12 cellular contexts compared by ENCODE assay signal in genomic region chr2:164504253-164504652, GRCh38.
DNase-seq lines count a peak whose midpoint lies in the region; ATAC-seq and TF ChIP-seq lines count a peak whose summit lies in the region.
"Had no signal": no experiment of that assay in that cellular context is flagged by ENCODE, and none has a peak within 500 bp of the region (broad histone marks: within the 10 kb centered on the region; RNA-seq: fewer than 3 reads in every experiment).

No MANE protein-coding gene starts in this region.

- H3K9me2 ChIP-seq in Loucy (replicated peaks; ENCODE audit: low read depth, low read length) = no peaks in the 10 kb centered on the region

- DNase-seq in DMS53 (lab: John Stamatoyannopoulos, UW) (peak; percentile 52), DMS53 treated with DMSO at 0.1 percent for 48 hours (lab: John Stamatoyannopoulos, UW; ENCODE audit: unreplicated experiment) (no peak), epithelial cell of esophagus (ENCODE audit: low read depth) (peak; percentile 73), progenitor cell of endocrine pancreas (ENCODE audit: low spot score, unreplicated experiment) (no peak), T-cell (no peak), lower lobe of right lung (no peak), 8988T (no peak)
- DNase-seq: activated effector memory CD4-positive, alpha-beta T cell treated with anti-CD3 and anti-CD28 coated beads, Interleukin-2, amount 50 U/mL, for 16 hours; glutamatergic neuron; NCI-H1092 treated with DMSO at 0.1 percent for 48 hours had no signal

- H3K27me3 ChIP-seq in Loucy (ENCODE audit: insufficient read depth, low read length, poor library complexity, severe bottlenecking) (no peaks in the 10 kb centered on the region), lower lobe of right lung (ENCODE audit: low read depth) (no peaks in the 10 kb centered on the region)

- CTCF ChIA-PET in T-cell (lab: Charles Lee) = no interaction called here

- H3K36me3 Mint-ChIP-seq in progenitor cell of endocrine pancreas (ENCODE audit: insufficient read depth) (peaks cover 14% of the 10 kb centered on the region), T-cell (no peaks in the 10 kb centered on the region)

- H3K27ac Mint-ChIP-seq in progenitor cell of endocrine pancreas (no peak overlapping the region), T-cell (no peak overlapping the region)

- no peaks in the 10 kb centered on the region for H3K27me3 Mint-ChIP-seq in progenitor cell of endocrine pancreas
- no peaks in the 10 kb centered on the region for H3K27me3 Mint-ChIP-seq in T-cell

- H3K4me1 ChIP-seq in Loucy (ENCODE audit: insufficient read depth, low read length, poor library complexity, severe bottlenecking) = peaks cover 16% of the 10 kb centered on the region
- no peaks in the 10 kb centered on the region for H3K4me1 ChIP-seq in lower lobe of right lung

- ATAC-seq in T-cell (replicated peaks in 1 of 4) = no peak
- no peak for ATAC-seq in lower lobe of right lung

- no peak overlapping the region for H2AFZ ChIP-seq in Loucy (ENCODE audit: low read length)

- H3K4me3 ChIP-seq in Loucy (ENCODE audit: low read length, poor library complexity, severe bottlenecking) = no peak overlapping the region
- H3K4me3 ChIP-seq in epithelial cell of esophagus (ENCODE audit: low read length) = no peak overlapping the region
- no peak overlapping the region for H3K4me3 ChIP-seq in lower lobe of right lung
- H3K4me3 ChIP-seq: skin epidermis had no signal

- H3K27ac ChIP-seq in lower lobe of right lung = no peak overlapping the region
- H3K27ac ChIP-seq: skin epidermis had no signal

- H3K79me2 ChIP-seq in Loucy (ENCODE audit: insufficient read depth, low read length) = no peaks in the 10 kb centered on the region

- no peaks in the 10 kb centered on the region for H3K9me3 ChIP-seq in Loucy (ENCODE audit: insufficient read depth, low read depth, low read length)
- H3K9me3 ChIP-seq in lower lobe of right lung = no peaks in the 10 kb centered on the region

- no peak overlapping the region for H3K9ac ChIP-seq in Loucy (ENCODE audit: low read depth, low read length, poor library complexity, severe bottlenecking)

- TF ChIP-seq CTCF in Loucy (conservative IDR thresholded peaks at IDR 0.05; ENCODE audit: low read length) (peak; percentile 67), epithelial cell of esophagus (IDR thresholded peaks at IDR 0.05; ENCODE audit: insufficient read depth, low read depth, low read length, missing control alignments) (peak; percentile 55), progenitor cell of endocrine pancreas (IDR thresholded peaks at IDR 0.05; ENCODE audit: unreplicated experiment) (peak; percentile 34), lower lobe of right lung (IDR thresholded peaks at IDR 0.05) (no peak)

- no peaks in the 10 kb centered on the region for H3K9me3 Mint-ChIP-seq in progenitor cell of endocrine pancreas (ENCODE audit: low read depth)
- H3K9me3 Mint-ChIP-seq in T-cell = peaks cover 0 to 3% (median 0%) of the 10 kb centered on the region in 3 donors

- H4K20me1 ChIP-seq in Loucy (ENCODE audit: insufficient read depth, low read length, poor library complexity, severe bottlenecking) = no peaks in the 10 kb centered on the region

- H3K36me3 ChIP-seq in Loucy (ENCODE audit: insufficient read depth, low read length) = no peaks in the 10 kb centered on the region
- no peaks in the 10 kb centered on the region for H3K36me3 ChIP-seq in lower lobe of right lung

- POLR2A ChIA-PET in T-cell (lab: Charles Lee) = no interaction called here

- H3K4me1 Mint-ChIP-seq in progenitor cell of endocrine pancreas (ENCODE audit: low read depth) (peaks cover 2% of the 10 kb centered on the region), T-cell (no peaks in the 10 kb centered on the region)

- no peaks in the 10 kb centered on the region for H3F3A ChIP-seq in Loucy (ENCODE audit: low read depth)

- intact Hi-C loops in lower lobe of right lung (cut with DNase I) = no loop called here

- H3K4me3 Mint-ChIP-seq in progenitor cell of endocrine pancreas (ENCODE audit: low read depth) (no peak overlapping the region), T-cell (no peak overlapping the region)

- no peak overlapping the region for H3K4me2 ChIP-seq in Loucy (ENCODE audit: low read depth, low read length, poor library complexity, severe bottlenecking)

Comparison
In these comparisons a context has a peak if more than half of its experiments do, and no peak if none do; other contexts are left out.
1. DNase-seq: peak in DMS53 (single experiment) and epithelial cell of esophagus (single experiment); none in DMS53 treated with DMSO at 0.1 percent for 48 hours (single experiment), progenitor cell of endocrine pancreas (single experiment), T-cell (0 of 34), lower lobe of right lung (single experiment) and 8988T (single experiment).